Comparison of ENCODE assay signal across 13 cellular contexts in genomic region chr19:35642312-35642711, GRCh38. TPM values are rescaled to one million over a fixed set of nuclear protein-coding genes. Genes with fewer than 3 reads are reported as not detected.
DNase-seq lines count a peak whose midpoint lies in the region; ATAC-seq and TF ChIP-seq lines count a peak whose summit lies in the region.
"Had no signal": no experiment of that assay in that cellular context is flagged by ENCODE, and none has a peak within 500 bp of the region (broad histone marks: within the 10 kb centered on the region; RNA-seq: fewer than 3 reads in every experiment).

No MANE protein-coding gene starts in this region.

- RAD21 ChIA-PET in HCT116 (lab: Charles Lee; ENCODE audit: low non-redundant PET in 1 of 2, low total read pairs in 2 of 2, uncharacterized antibody in 2 of 2, unreplicated experiment in 2 of 2): no interaction called here

- no peak overlapping the region for H2AFZ ChIP-seq in HCT116 (ENCODE audit: low read depth, low read length, poor library complexity, severe bottlenecking)

- H3K27ac Mint-ChIP-seq in CD8-positive, alpha-beta memory T cell: peak overlapping the region in 2 of 8 donors; percentile 10 to 81
- H3K27ac Mint-ChIP-seq in activated CD8-positive, alpha-beta T cell treated with anti-CD3 and anti-CD28 coated beads, Interleukin-2, amount 10 ng/mL, durations not matched to agents 7 days and 5 days: peak overlapping the region; percentile 90
- peak overlapping the region in 8 of 10 donors; percentile 20 to 82 (median 46) for H3K27ac Mint-ChIP-seq in naive thymus-derived CD8-positive, alpha-beta T cell

- H3K9me2 ChIP-seq in HCT116 (ENCODE audit: insufficient read depth): no peaks in the 10 kb centered on the region

- intact Hi-C loops in HCT116 (cut with micrococcal nuclease): no loop called here

- no peaks in the 10 kb centered on the region for H4K20me1 ChIP-seq in HCT116 (ENCODE audit: insufficient read depth)

- no peak for TF ChIP-seq CTCF in HCT116 (IDR thresholded peaks at IDR 0.05 in 2 of 3, conservative IDR thresholded peaks at IDR 0.05 in 1 of 3; ENCODE audit: borderline replicate concordance in 1 of 3, insufficient read depth in 1 of 3, low read depth in 2 of 3, low read length in 2 of 3)

- TF ChIP-seq RAD21 in HCT116 (IDR thresholded peaks at IDR 0.05; ENCODE audit: low read depth): no peak

- no TSS peak for BruUV-seq in HCT116 (replicated peaks; lab: Mats Ljungman, UMichigan)

- H3K27me3 ChIP-seq in CD8-positive, alpha-beta memory T cell (ENCODE audit: insufficient read depth, low read length, poor library complexity, severe bottlenecking): no peaks in the 10 kb centered on the region
- no peaks in the 10 kb centered on the region for H3K27me3 ChIP-seq in HCT116 (ENCODE audit: insufficient read depth, low read length)
- H3K27me3 ChIP-seq: gastrocnemius medialis, upper lobe of right lung had no signal

- no peaks in the 10 kb centered on the region for H3K79me2 ChIP-seq in HCT116 (ENCODE audit: insufficient read depth, low read length)

- H3K9me3 ChIP-seq in CD8-positive, alpha-beta memory T cell (ENCODE audit: low read length): no peaks in the 10 kb centered on the region
- H3K9me3 ChIP-seq in HCT116 (ENCODE audit: control insufficient read depth in 1 of 2, insufficient read depth in 1 of 2, low read depth in 1 of 2, low read length in 2 of 2): no peaks in the 10 kb centered on the region
- H3K9me3 ChIP-seq: gastrocnemius medialis, upper lobe of right lung had no signal

- no peak overlapping the region for H3K4me3 ChIP-seq in CD8-positive, alpha-beta memory T cell (ENCODE audit: low read length)
- H3K4me3 ChIP-seq in HCT116 (replicated peaks in 1 of 2; ENCODE audit: low read depth in 1 of 2, low read length in 2 of 2): no peak overlapping the region

- peak overlapping the region; percentile 31 for H3K27ac ChIP-seq in CD8-positive, alpha-beta memory T cell (ENCODE audit: low read depth, low read length)
- no peak overlapping the region for H3K27ac ChIP-seq in HCT116 (ENCODE audit: low read depth, low read length)

- peaks cover 0 to 12% (median 0%) of the 10 kb centered on the region in 3 donors for H3K36me3 Mint-ChIP-seq in CD8-positive, alpha-beta memory T cell
- peaks cover 4% of the 10 kb centered on the region for H3K36me3 Mint-ChIP-seq in activated CD8-positive, alpha-beta T cell treated with anti-CD3 and anti-CD28 coated beads, Interleukin-2, amount 10 ng/mL, durations not matched to agents 7 days and 5 days (ENCODE audit: low read depth)
- peaks cover 0 to 10% (median 0%) of the 10 kb centered on the region in 3 donors for H3K36me3 Mint-ChIP-seq in naive thymus-derived CD8-positive, alpha-beta T cell

- POLR2A ChIA-PET in CD8-positive, alpha-beta memory T cell (lab: Charles Lee): no interaction called here
- POLR2A ChIA-PET in HCT116 (lab: Charles Lee): no interaction called here
- POLR2A ChIA-PET in activated CD8-positive, alpha-beta T cell treated with anti-CD3 and anti-CD28 coated beads, Interleukin-2, amount 10 ng/mL, durations not matched to agents 7 days and 5 days (lab: Charles Lee): interaction anchor here (0.7 to 1.8 kb wide), 4 partner anchors 10 to 561 kb away, joined by 3 to 10 read pairs (median 5); partner anchors contain the start of genes HAUS5 and HSPB6
- POLR2A ChIA-PET in naive thymus-derived CD8-positive, alpha-beta T cell (lab: Charles Lee): interaction anchor here (0.6 to 3.1 kb wide), 5 partner anchors 13 to 102 kb away, joined by 4 to 24 read pairs (median 5); partner anchors contain the start of genes HAUS5 and U2AF1L4

- H3K9me3 Mint-ChIP-seq in CD8-positive, alpha-beta memory T cell: no peaks in the 10 kb centered on the region
- no peaks in the 10 kb centered on the region for H3K9me3 Mint-ChIP-seq in activated CD8-positive, alpha-beta T cell treated with anti-CD3 and anti-CD28 coated beads, Interleukin-2, amount 10 ng/mL, durations not matched to agents 7 days and 5 days (ENCODE audit: insufficient read depth)
- no peaks in the 10 kb centered on the region for H3K9me3 Mint-ChIP-seq in naive thymus-derived CD8-positive, alpha-beta T cell

- DNase-seq in CD8-positive, alpha-beta memory T cell: no peak
- no peak for DNase-seq in HCT116 (ENCODE audit: low read depth, low spot score)
- no peak for DNase-seq in activated CD8-positive, alpha-beta T cell treated with anti-CD3 and anti-CD28 coated beads, Interleukin-2, amount 10 ng/mL, durations not matched to agents 7 days and 5 days
- no peak for DNase-seq in naive thymus-derived CD8-positive, alpha-beta T cell
- no peak for DNase-seq in stimulated activated CD4-positive, alpha-beta T cell treated with anti-CD3 and anti-CD28 coated beads, Interleukin-2, amount 100 ng/mL, for 48 hours
- DNase-seq: gastrocnemius medialis, left ventricle myocardium superior, NCI-H748 treated with DMSO at 0.1 percent for 48 hours, upper lobe of right lung had no signal

- peak overlapping the region; percentile 99; the same call in 1 of the 2 replicates for H3K4me2 ChIP-seq in HCT116 (ENCODE audit: low read length)

- CTCF ChIA-PET in CD8-positive, alpha-beta memory T cell (lab: Charles Lee): no interaction called here
- CTCF ChIA-PET in HCT116 (lab: Charles Lee): no interaction called here
- CTCF ChIA-PET in activated CD8-positive, alpha-beta T cell treated with anti-CD3 and anti-CD28 coated beads, Interleukin-2, amount 10 ng/mL, durations not matched to agents 7 days and 5 days (lab: Charles Lee): interaction anchor here (3.2 kb wide), 1 partner anchor 11 kb away, joined by 10 read pairs; no protein-coding TSS in a partner anchor

- H3K36me3 ChIP-seq in CD8-positive, alpha-beta memory T cell (ENCODE audit: insufficient read depth, low read length): peaks cover 4% of the 10 kb centered on the region
- peaks cover 5% of the 10 kb centered on the region in 2 experiments; a peak in 2 of 4 replicates for H3K36me3 ChIP-seq in HCT116 (ENCODE audit: control insufficient read depth in 1 of 2, insufficient read depth in 2 of 2, low read length in 2 of 2)

- no peaks in the 10 kb centered on the region for H3K27me3 Mint-ChIP-seq in CD8-positive, alpha-beta memory T cell
- H3K27me3 Mint-ChIP-seq in activated CD8-positive, alpha-beta T cell treated with anti-CD3 and anti-CD28 coated beads, Interleukin-2, amount 10 ng/mL, durations not matched to agents 7 days and 5 days (ENCODE audit: low read depth): no peaks in the 10 kb centered on the region
- no peaks in the 10 kb centered on the region for H3K27me3 Mint-ChIP-seq in naive thymus-derived CD8-positive, alpha-beta T cell

- ATAC-seq in HCT116: no peak
- ATAC-seq in activated CD8-positive, alpha-beta T cell treated with anti-CD3 and anti-CD28 coated beads, Interleukin-2, amount 10 ng/mL, durations not matched to agents 7 days and 5 days: no peak
- no peak for ATAC-seq in naive thymus-derived CD8-positive, alpha-beta T cell
- no peak for ATAC-seq in HG02642 (IDR thresholded peaks at IDR 0.05; ENCODE audit: poor library complexity, unreplicated experiment)
- ATAC-seq in HG03460 (IDR thresholded peaks at IDR 0.05; ENCODE audit: unreplicated experiment): no peak
- ATAC-seq: gastrocnemius medialis, left ventricle myocardium superior, upper lobe of right lung had no signal

- H3K4me1 Mint-ChIP-seq in CD8-positive, alpha-beta memory T cell: peaks cover 27 to 35% (median 29%) of the 10 kb centered on the region in 3 donors
- H3K4me1 Mint-ChIP-seq in activated CD8-positive, alpha-beta T cell treated with anti-CD3 and anti-CD28 coated beads, Interleukin-2, amount 10 ng/mL, durations not matched to agents 7 days and 5 days (ENCODE audit: low read depth): peaks cover 42% of the 10 kb centered on the region
- H3K4me1 Mint-ChIP-seq in naive thymus-derived CD8-positive, alpha-beta T cell: peaks cover 12 to 46% (median 35%) of the 10 kb centered on the region in 4 donors

- no peak for TF ChIP-seq POLR2A in HCT116 (IDR thresholded peaks at IDR 0.05; ENCODE audit: borderline replicate concordance, extremely low read depth, insufficient read depth, insufficient read length)

- peak overlapping the region; percentile 48 to 93 (median 90) for H3K4me3 Mint-ChIP-seq in CD8-positive, alpha-beta memory T cell
- H3K4me3 Mint-ChIP-seq in activated CD8-positive, alpha-beta T cell treated with anti-CD3 and anti-CD28 coated beads, Interleukin-2, amount 10 ng/mL, durations not matched to agents 7 days and 5 days: peak overlapping the region; percentile 78
- H3K4me3 Mint-ChIP-seq in naive thymus-derived CD8-positive, alpha-beta T cell: peak overlapping the region; percentile 48 to 97 (median 86)

- H3K9ac ChIP-seq in HCT116 (ENCODE audit: low read length): no peak overlapping the region

- H3K4me1 ChIP-seq in CD8-positive, alpha-beta memory T cell (ENCODE audit: insufficient read depth, low read length): peaks cover 31% of the 10 kb centered on the region
- H3K4me1 ChIP-seq in HCT116 (ENCODE audit: control insufficient read depth in 1 of 2, insufficient read depth in 2 of 2, low read length in 2 of 2): peaks cover 8 to 43% of the 10 kb centered on the region in 2 experiments; a peak in 3 of 4 replicates

RNA-seq across cellular contexts. Expression of gene ETV2, which starts 0.8 kb away (rescaled TPM):
- 1 to 10 TPM; 1.2 TPM for total RNA-seq in CD8-positive, alpha-beta memory T cell
- 1.4 TPM for polyA plus RNA-seq in CD8-positive, alpha-beta memory T cell
- total RNA-seq in HCT116 (2021; ENCODE audit: unreplicated experiment): 1.5 TPM
- 1.6 and 2.3 TPM in 2 replicates for polyA plus RNA-seq in HCT116 (2012)
- 1 to 10 TPM in 1 of 2 experiments, under 1 TPM in 1; 0.68 to 1.6 TPM for total RNA-seq in activated CD8-positive, alpha-beta T cell treated with anti-CD3 and anti-CD28 coated beads, Interleukin-2, amount 10 ng/mL, durations not matched to agents 7 days and 5 days
- total RNA-seq in naive thymus-derived CD8-positive, alpha-beta T cell: 1 to 10 TPM in 1 of 2 experiments, under 1 TPM in 1; 0.55 to 1.0 TPM
- under 1 TPM in 2 of 3 donors, not detected in 1; 0.27 to 0.47 TPM for polyA plus RNA-seq in naive thymus-derived CD8-positive, alpha-beta T cell
- total RNA-seq: G401 had no signal

RNA-seq across cellular contexts. Expression of gene COX6B1, which starts 5.8 kb away (rescaled TPM):
- total RNA-seq in CD8-positive, alpha-beta memory T cell: 100 to 1,000 TPM; 433 to 452 TPM
- polyA plus RNA-seq in CD8-positive, alpha-beta memory T cell: 753 TPM
- 496 TPM for total RNA-seq in HCT116 (2021; ENCODE audit: unreplicated experiment)
- polyA plus RNA-seq in HCT116 (2012): 640 and 749 TPM in 2 replicates
- total RNA-seq in activated CD8-positive, alpha-beta T cell treated with anti-CD3 and anti-CD28 coated beads, Interleukin-2, amount 10 ng/mL, durations not matched to agents 7 days and 5 days: 100 to 1,000 TPM; 471 to 518 TPM
- total RNA-seq in naive thymus-derived CD8-positive, alpha-beta T cell: 100 to 1,000 TPM; 197 to 212 TPM
- 100 to 1,000 TPM; 824 to 920 (median 852) TPM for polyA plus RNA-seq in naive thymus-derived CD8-positive, alpha-beta T cell

RNA-seq across cellular contexts. Expression of gene RBM42, which starts 13.5 kb away (rescaled TPM):
- 100 to 1,000 TPM; 109 to 116 TPM for total RNA-seq in CD8-positive, alpha-beta memory T cell
- 62.4 TPM for polyA plus RNA-seq in CD8-positive, alpha-beta memory T cell
- 87.2 TPM for total RNA-seq in HCT116 (2021; ENCODE audit: unreplicated experiment)
- polyA plus RNA-seq in HCT116 (2012): 62.5 and 68.5 TPM in 2 replicates
- 100 to 1,000 TPM; 118 to 119 TPM for total RNA-seq in activated CD8-positive, alpha-beta T cell treated with anti-CD3 and anti-CD28 coated beads, Interleukin-2, amount 10 ng/mL, durations not matched to agents 7 days and 5 days
- 10 to 100 TPM; 55.5 to 56.2 TPM for total RNA-seq in naive thymus-derived CD8-positive, alpha-beta T cell
- polyA plus RNA-seq in naive thymus-derived CD8-positive, alpha-beta T cell: 10 to 100 TPM; 54.1 to 59.7 (median 58.0) TPM

RNA-seq across cellular contexts. Expression of gene UPK1A, which starts 24.0 kb away (rescaled TPM):
- under 1 TPM in 1 of 2 experiments, not detected in 1; 0.22 TPM for total RNA-seq in CD8-positive, alpha-beta memory T cell
- polyA plus RNA-seq in CD8-positive, alpha-beta memory T cell: not detected
- 0.69 TPM for total RNA-seq in HCT116 (2021; ENCODE audit: unreplicated experiment)
- polyA plus RNA-seq in HCT116 (2012): 3.7 and 4.0 TPM in 2 replicates
- total RNA-seq in activated CD8-positive, alpha-beta T cell treated with anti-CD3 and anti-CD28 coated beads, Interleukin-2, amount 10 ng/mL, durations not matched to agents 7 days and 5 days: under 1 TPM; 0.63 to 0.82 TPM
- not detected for total RNA-seq in naive thymus-derived CD8-positive, alpha-beta T cell
- polyA plus RNA-seq in naive thymus-derived CD8-positive, alpha-beta T cell: not detected
- total RNA-seq: G401, gastrocnemius medialis, left ventricle myocardium superior, pulmonary artery endothelial cell, upper lobe of right lung had no signal

RNA-seq across cellular contexts. Expression of gene HAUS5, which starts 29.8 kb away (rescaled TPM):
- 10 to 100 TPM; 37.3 to 39.3 TPM for total RNA-seq in CD8-positive, alpha-beta memory T cell
- polyA plus RNA-seq in CD8-positive, alpha-beta memory T cell: 6.7 TPM
- 31.7 TPM for total RNA-seq in HCT116 (2021; ENCODE audit: unreplicated experiment)
- 12.0 and 16.5 TPM in 2 replicates for polyA plus RNA-seq in HCT116 (2012)
- total RNA-seq in activated CD8-positive, alpha-beta T cell treated with anti-CD3 and anti-CD28 coated beads, Interleukin-2, amount 10 ng/mL, durations not matched to agents 7 days and 5 days: 10 to 100 TPM; 53.3 to 62.3 TPM
- total RNA-seq in naive thymus-derived CD8-positive, alpha-beta T cell: 10 to 100 TPM; 27.1 to 29.8 TPM
- 1 to 10 TPM; 6.6 to 7.7 (median 7.2) TPM for polyA plus RNA-seq in naive thymus-derived CD8-positive, alpha-beta T cell

Comparison
In these comparisons a context has a peak if more than half of its experiments do, and no peak if none do; other contexts are left out.
1. POLR2A ChIA-PET loops: an anchor here in activated CD8-positive, alpha-beta T cell treated with anti-CD3 and anti-CD28 coated beads, Interleukin-2, amount 10 ng/mL, durations not matched to agents 7 days and 5 days (0.7 to 1.8 kb wide) and naive thymus-derived CD8-positive, alpha-beta T cell (0.6 to 3.1 kb wide); none called in CD8-positive, alpha-beta memory T cell and HCT116.